Comparison of ENCODE assay signal across 11 cellular contexts in genomic region chr3:179969525-179969924, GRCh38.
DNase-seq lines count a peak whose midpoint lies in the region; ATAC-seq, FAIRE-seq and TF ChIP-seq lines count a peak whose summit lies in the region.
"Had no signal": no experiment of that assay in that cellular context is flagged by ENCODE, and none has a peak within 500 bp of the region (broad histone marks: within the 10 kb centered on the region; RNA-seq: fewer than 3 reads in every experiment).

No MANE protein-coding gene starts in this region.

- no peak overlapping the region for H3K4me3 ChIP-seq in pancreas
- H3K4me3 ChIP-seq: mucosa of descending colon had no signal

- H3K36me3 Mint-ChIP-seq in activated naive CD8-positive, alpha-beta T cell treated with anti-CD3 and anti-CD28 coated beads for 36 hours, result no peaks in the 10 kb centered on the region

- intact Hi-C loops in pancreas (cut with DNase I), result no loop called here

- no peaks in the 10 kb centered on the region for H3K36me3 ChIP-seq in pancreas

- 61 to 67% methylated on average over 2 of the region's 2 CpGs for WGBS in pancreas, 2 donors

- H3K27me3 Mint-ChIP-seq in activated naive CD8-positive, alpha-beta T cell treated with anti-CD3 and anti-CD28 coated beads for 36 hours, result peaks cover 16% of the 10 kb centered on the region

- in situ Hi-C loops in KBM-7 (cut with MboI; ENCODE audit: low pct_unique_long_range_greater_than_20kb, low sequenced_read_pairs), result no loop called here

- no peak for FAIRE-seq in pancreas (lab: Jason Lieb, UNC)

- H3K4me1 ChIP-seq in pancreas, result peaks cover 0 to 3% (median 0%) of the 10 kb centered on the region in 3 donors

- TF ChIP-seq CTCF in pancreas (IDR thresholded peaks at IDR 0.05), result no peak

- no peaks in the 10 kb centered on the region for H3K4me1 Mint-ChIP-seq in activated naive CD8-positive, alpha-beta T cell treated with anti-CD3 and anti-CD28 coated beads for 36 hours

- H3K9me3 Mint-ChIP-seq in activated naive CD8-positive, alpha-beta T cell treated with anti-CD3 and anti-CD28 coated beads for 36 hours, result no peaks in the 10 kb centered on the region

- no peaks in the 10 kb centered on the region for H3K27me3 ChIP-seq in pancreas

- H3K27ac Mint-ChIP-seq in activated naive CD8-positive, alpha-beta T cell treated with anti-CD3 and anti-CD28 coated beads for 36 hours, result no peak overlapping the region

- H3K4me3 Mint-ChIP-seq in activated naive CD8-positive, alpha-beta T cell treated with anti-CD3 and anti-CD28 coated beads for 36 hours, result no peak overlapping the region

- H3K27ac ChIP-seq in pancreas, result no peak overlapping the region
- H3K27ac ChIP-seq: 22Rv1 had no signal

- DNase-seq in DMS 273 (lab: John Stamatoyannopoulos, UW; ENCODE audit: unreplicated experiment) (peak; percentile 53), DMS 273 treated with DMSO at 0.1 percent for 48 hours (lab: John Stamatoyannopoulos, UW) (no peak), KBM-7 (peak; percentile 16), SHP77 (lab: John Stamatoyannopoulos, UW) (peak; percentile 35 to 51), pancreas (peak in 1 of 6 donors; percentile 17), NCI-H748 (lab: John Stamatoyannopoulos, UW; ENCODE audit: unreplicated experiment) (no peak), NCI-H2081 treated with DMSO at 0.1 percent for 48 hours (lab: John Stamatoyannopoulos, UW) (no peak)
- DNase-seq in activated naive CD8-positive, alpha-beta T cell treated with anti-CD3 and anti-CD28 coated beads for 36 hours, result no peak
- DNase-seq: mucosa of descending colon had no signal

- no peaks in the 10 kb centered on the region for H3K9me3 ChIP-seq in pancreas
- H3K9me3 ChIP-seq: mucosa of descending colon had no signal

- peak in 3 of 4 donors; percentile 30 to 78 (median 61) for ATAC-seq in pancreas
- ATAC-seq: mucosa of descending colon, Right ventricle myocardium inferior had no signal

Comparison
In these comparisons a context has a peak if more than half of its experiments do, and no peak if none do; other contexts are left out.
1. DNase-seq: peak in DMS 273 (single experiment), KBM-7 (single experiment) and SHP77 (2 of 2); none in DMS 273 treated with DMSO at 0.1 percent for 48 hours (single experiment), activated naive CD8-positive, alpha-beta T cell treated with anti-CD3 and anti-CD28 coated beads for 36 hours (single experiment), NCI-H748 (single experiment) and NCI-H2081 treated with DMSO at 0.1 percent for 48 hours (single experiment).